Comparison of ENCODE assay signal across 31 cellular contexts in the genomic region with DNA sequence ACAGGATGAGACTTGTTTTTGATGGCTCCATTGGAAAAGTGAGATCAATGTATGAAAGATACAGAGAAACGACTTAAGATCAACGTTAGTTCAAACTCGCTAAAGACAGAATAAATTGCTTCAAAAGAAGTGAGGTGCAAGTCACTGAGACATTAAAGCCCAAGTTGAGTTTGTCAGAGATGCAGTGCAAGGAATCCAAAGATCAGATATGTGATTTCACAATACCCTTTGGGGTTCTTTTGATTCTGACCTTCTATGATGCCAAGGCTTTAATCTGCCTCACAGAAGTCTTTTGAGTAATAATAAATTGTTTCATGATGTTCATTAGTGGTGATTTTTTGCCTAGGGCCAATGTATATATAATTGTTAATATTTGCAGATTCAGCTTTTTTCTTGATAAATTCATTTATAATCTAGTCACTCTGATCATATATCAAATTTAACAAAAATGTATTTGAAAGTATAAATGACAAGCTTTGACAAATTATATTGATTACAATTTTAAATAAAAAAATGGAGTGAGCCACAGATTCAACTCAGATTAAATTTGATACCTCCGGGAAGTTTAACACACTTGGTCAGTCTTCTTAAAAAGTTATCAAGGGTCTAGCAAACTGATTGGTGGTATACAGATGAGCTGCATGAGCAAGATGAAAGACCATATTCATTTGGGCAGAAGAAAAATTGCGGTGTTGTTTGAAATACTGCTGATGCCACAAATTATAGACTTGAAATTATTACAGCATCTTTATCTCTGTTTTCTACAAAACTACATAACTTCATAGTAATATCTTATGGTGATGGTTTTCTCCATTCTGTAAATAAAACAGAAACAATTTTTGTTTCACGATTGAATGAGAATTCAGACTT.
"Had no signal": no experiment of that assay in that cellular context is flagged by ENCODE, and none has a peak within 500 bp of the region (broad histone marks: within the 10 kb centered on the region; RNA-seq: fewer than 3 reads in every experiment).

No MANE protein-coding gene starts in this region.

- FAIRE-seq: colon, endothelial cell of umbilical vein had no signal

- ATAC-seq: activated CD4-positive, CD25-positive, alpha-beta regulatory T cell treated with anti-CD3 and anti-CD28 coated beads, Interleukin-2, amount 50 U/mL, for 24 hours; activated CD8-positive, alpha-beta T cell treated with anti-CD3 and anti-CD28 coated beads for 36 hours; activated T-cell treated with anti-CD3 and anti-CD28 coated beads, Interleukin-2, amount 50 U/mL, for 4 hours; activated T-helper 17 cell treated with anti-CD3 and anti-CD28 coated beads, Interleukin-2, amount 50 U/mL, for 72 hours; body of pancreas; effector memory CD8-positive, alpha-beta T cell; gastroesophageal sphincter; T-helper 17 cell had no signal

- H3K4me1 ChIP-seq: body of pancreas, esophagus squamous epithelium, gastroesophageal sphincter had no signal

- H3K36me3 ChIP-seq: esophagus squamous epithelium, gastroesophageal sphincter, WERI-Rb-1 had no signal

- H3K9me3 ChIP-seq: body of pancreas, esophagus squamous epithelium, gastroesophageal sphincter had no signal

- H3K27ac ChIP-seq: body of pancreas, epithelial cell of prostate, esophagus squamous epithelium, gastroesophageal sphincter, WERI-Rb-1 had no signal

- H3K27me3 ChIP-seq: body of pancreas, esophagus squamous epithelium, gastroesophageal sphincter had no signal

- H3K4me3 ChIP-seq: body of pancreas, esophagus squamous epithelium, gastroesophageal sphincter had no signal

- DNase-seq: activated B cell treated with CpG ODN at 0.5 μM for 24 hours; activated CD4-positive, alpha-beta T cell treated with anti-CD3 and anti-CD28 coated beads for 48 hours; activated CD4-positive, alpha-beta T cell treated with anti-CD3 and anti-CD28 coated beads, Interleukin-2, amount 50 U/mL, for 1 hour; activated CD4-positive, alpha-beta T cell treated with anti-CD3 and anti-CD28 coated beads, Interleukin-2, amount 50 U/mL, for 48 hours; activated CD8-positive, alpha-beta memory T cell treated with anti-CD3 and anti-CD28 coated beads for 24 hours; activated CD8-positive, alpha-beta T cell treated with anti-CD3 and anti-CD28 coated beads for 36 hours; activated effector memory CD4-positive, alpha-beta T cell treated with Interleukin-2 at 50 U/mL for 16 hours; activated gamma-delta T cell treated with Interleukin-2 at 50 U/mL for 16 hours; activated naive CD4-positive, alpha-beta T cell treated with anti-CD3 and anti-CD28 coated beads, Interleukin-2, amount 50 U/mL, for 16 hours; activated naive CD4-positive, alpha-beta T cell treated with Interleukin-2 at 50 U/mL for 16 hours; activated T-cell treated with anti-CD3 and anti-CD28 coated beads, Interleukin-2, amount 50 U/mL, for 4 hours; amygdala; aorta; body of pancreas; caudate nucleus; cortex of kidney; dermis blood vessel endothelial cell; effector CD4-positive, alpha-beta T cell; effector memory CD8-positive, alpha-beta T cell; esophagus squamous epithelium; foreskin melanocyte; T-helper 1 cell; T-helper 17 cell; T1000; WERI-Rb-1 had no signal
